In genomic region chr12:103955811-103956514, GRCh38 we compare ENCODE assay signal across 8 cellular contexts. TPM values are rescaled to one million over a fixed set of nuclear protein-coding genes. Genes with fewer than 3 reads are reported as not detected.
DNase-seq lines count a peak whose midpoint lies in the region; ATAC-seq and TF ChIP-seq lines count a peak whose summit lies in the region.

No MANE protein-coding gene starts in this region.

- H3K4me3 ChIP-seq in GM12864 (ENCODE audit: low read depth, low read length) (peak overlapping the region; percentile 87), epithelial cell of proximal tubule (ENCODE audit: low read depth, low read length) (peak overlapping the region; percentile 81), neuronal stem cell (ENCODE audit: low read length in 2 of 2) (peak overlapping the region; percentile 82 to 91)

- H3K23ac ChIP-seq in neuronal stem cell (ENCODE audit: low read depth, low read length, poor library complexity) = no peak overlapping the region

- peak overlapping the region; percentile 93 for H2AFZ ChIP-seq in neuronal stem cell (ENCODE audit: low read length)

- H3K18ac ChIP-seq in neuronal stem cell (ENCODE audit: low read length) = no peak overlapping the region

- H3K14ac ChIP-seq in neuronal stem cell (ENCODE audit: low read length) = no peak overlapping the region

- H3K9ac ChIP-seq in neuronal stem cell (ENCODE audit: low read depth, low read length, poor library complexity) = no peak overlapping the region

- H3K27ac ChIP-seq in neuronal stem cell (replicated peaks; ENCODE audit: low read length) = no peak overlapping the region

- peak overlapping the region; percentile 95 for H3K4me2 ChIP-seq in neuronal stem cell (ENCODE audit: insufficient read depth, low read length, poor library complexity, severe bottlenecking)

- H2BK5ac ChIP-seq in neuronal stem cell (ENCODE audit: low read length) = no peak overlapping the region

- H4K91ac ChIP-seq in neuronal stem cell (ENCODE audit: low read depth, low read length, poor library complexity) = no peak overlapping the region

- no peak overlapping the region for H2AK5ac ChIP-seq in neuronal stem cell (ENCODE audit: low read depth, low read length)

- no CpG with 5 or more reads among the region's 7 CpGs for WGBS in neuronal stem cell (ENCODE audit: extremely low coverage in 2 of 2, insufficient read length in 2 of 2, insufficient replicate concordance in 1 of 2), 2 donors

- ATAC-seq in GM21381 (IDR thresholded peaks at IDR 0.05; ENCODE audit: unreplicated experiment) = no peak

- no peaks in the 10 kb centered on the region for H3K79me1 ChIP-seq in neuronal stem cell (ENCODE audit: low read depth, low read length)

- DNase-seq in GM12864 (ENCODE audit: low read depth) (no peak), RPMI8226 (peak; percentile 9), epithelial cell of proximal tubule (ENCODE audit: low read depth) (no peak), neuronal stem cell (ENCODE audit: low spot score) (no peak), T-helper 9 cell (no peak), GDM1 (lab: John Stamatoyannopoulos, UW) (no peak), activated gamma-delta T cell treated with Interleukin-2 at 50 U/mL for 16 hours (no peak)

- no peaks in the 10 kb centered on the region for H3K27me3 ChIP-seq in neuronal stem cell (ENCODE audit: control insufficient read depth in 3 of 3, insufficient read depth in 3 of 3, low read depth in 1 of 3, low read length in 3 of 3)

- H3K4me1 ChIP-seq in neuronal stem cell (ENCODE audit: control insufficient read depth in 2 of 2, insufficient read depth in 1 of 2, low read depth in 1 of 2, low read length in 2 of 2) = peaks cover 0 to 5% of the 10 kb centered on the region in 2 donors

- H2BK120ac ChIP-seq in neuronal stem cell (ENCODE audit: low read depth, low read length) = no peak overlapping the region

- H3K4ac ChIP-seq in neuronal stem cell (ENCODE audit: low read length) = no peak overlapping the region

- no peak overlapping the region for H2BK15ac ChIP-seq in neuronal stem cell (ENCODE audit: low read length)

- peaks cover 14 to 43% of the 10 kb centered on the region in 2 donors for H3K36me3 ChIP-seq in neuronal stem cell (replicated peaks in 1 of 2; ENCODE audit: control insufficient read depth in 2 of 2, insufficient read depth in 2 of 2, low read length in 2 of 2)

- no peak overlapping the region for H4K8ac ChIP-seq in neuronal stem cell (ENCODE audit: low read depth, low read length)

- no peaks in the 10 kb centered on the region for H3K9me3 ChIP-seq in neuronal stem cell (replicated peaks in 1 of 2; ENCODE audit: control insufficient read depth in 2 of 2, insufficient read depth in 1 of 2, low read depth in 1 of 2, low read length in 2 of 2)

- TF ChIP-seq CTCF in GM12864 (IDR thresholded peaks at IDR 0.05; ENCODE audit: low read depth, low read length, missing control alignments) (no peak), epithelial cell of proximal tubule (conservative IDR thresholded peaks at IDR 0.05; ENCODE audit: low read depth, low read length) (no peak)

- H2BK12ac ChIP-seq in neuronal stem cell (ENCODE audit: low read length) = no peak overlapping the region

RNA-seq across cellular contexts. Expression of gene TDG, which starts 9.7 kb away (rescaled TPM):
- total RNA-seq in epithelial cell of proximal tubule = 18.9 and 29.4 TPM in 2 replicates
- polyA plus RNA-seq in neuronal stem cell (2013, experiment 1 of 2) = 54.1 TPM
- polyA plus RNA-seq in neuronal stem cell (2013, experiment 2 of 2) = 57.1 TPM

RNA-seq across cellular contexts. Expression of gene HSP90B1, which starts 25.8 kb away (rescaled TPM):
- total RNA-seq in epithelial cell of proximal tubule = 472 and 606 TPM in 2 replicates
- polyA plus RNA-seq in neuronal stem cell (2013, experiment 1 of 2) = 312 TPM
- polyA plus RNA-seq in neuronal stem cell (2013, experiment 2 of 2) = 308 TPM
